ENCODE assay signal across 9 cellular contexts in genomic region chr16:25109643-25110042, GRCh38. TPM values are rescaled to one million over a fixed set of nuclear protein-coding genes. Genes with fewer than 3 reads are reported as not detected.
DNase-seq lines count a peak whose midpoint lies in the region; ATAC-seq lines count a peak whose summit lies in the region.
"Had no signal": no experiment of that assay in that cellular context is flagged by ENCODE, and none has a peak within 500 bp of the region (broad histone marks: within the 10 kb centered on the region; RNA-seq: fewer than 3 reads in every experiment).

No MANE protein-coding gene starts in this region.

- no peak overlapping the region for H3K27ac Mint-ChIP-seq in activated naive CD4-positive, alpha-beta T cell treated with anti-CD3 and anti-CD28 coated beads, Interleukin-2, amount 50 U/mL, for 72 hours

- ATAC-seq in left colon (peak; percentile 30), HG03378 (IDR thresholded peaks at IDR 0.05; ENCODE audit: unreplicated experiment) (no peak)
- no peak for ATAC-seq in activated naive CD4-positive, alpha-beta T cell treated with anti-CD3 and anti-CD28 coated beads, Interleukin-2, amount 50 U/mL, for 72 hours

- no peaks in the 10 kb centered on the region for H3K9me3 Mint-ChIP-seq in activated naive CD4-positive, alpha-beta T cell treated with anti-CD3 and anti-CD28 coated beads, Interleukin-2, amount 50 U/mL, for 72 hours

- DNase-seq in AG08396 (ENCODE audit: low spot score): peak; percentile 83
- peak; percentile 77 for DNase-seq in HT-29 (ENCODE audit: low spot score)
- DNase-seq in amniotic stem cell (lab: John Stamatoyannopoulos, UW): peak; percentile 67
- peak; percentile 66 to 81 for DNase-seq in left colon
- no peak for DNase-seq in NK-92 treated with Interleukin-12 subunit alpha and Interleukin-12 subunit beta, amount 100 ng/mL, for 24 hours (lab: John Stamatoyannopoulos, UW)
- DNase-seq in NCI-H187 treated with DMSO at 0.1 percent for 48 hours (lab: John Stamatoyannopoulos, UW): no peak
- no peak for DNase-seq in activated naive CD4-positive, alpha-beta T cell treated with anti-CD3 and anti-CD28 coated beads, Interleukin-2, amount 50 U/mL, for 72 hours (ENCODE audit: low spot score in 2 of 2)
- DNase-seq: NCI-H526 treated with DMSO at 0.1 percent for 48 hours had no signal

- peaks cover 7 to 34% of the 10 kb centered on the region in 2 donors for H3K36me3 Mint-ChIP-seq in activated naive CD4-positive, alpha-beta T cell treated with anti-CD3 and anti-CD28 coated beads, Interleukin-2, amount 50 U/mL, for 72 hours

- intact Hi-C loops in left colon (cut with DNase I, micrococcal nuclease): loop anchor here in 1 of 2 donors (10.0 kb wide), 1 partner anchor 45 kb away; no protein-coding TSS in a partner anchor

RNA-seq across cellular contexts. Expression of gene LCMT1, which starts 1.9 kb away (rescaled TPM):
- total RNA-seq in HT-29 (2014; rRNA removed; shearing (Covaris generic)): 24.1 and 26.0 TPM in 2 replicates
- total RNA-seq in left colon: 10 to 100 TPM; 43.8 to 55.8 TPM
- 10 to 100 TPM; 38.9 to 46.5 TPM for total RNA-seq in activated naive CD4-positive, alpha-beta T cell treated with anti-CD3 and anti-CD28 coated beads, Interleukin-2, amount 50 U/mL, for 72 hours

Comparison
In these comparisons a context has a peak if more than half of its experiments do, and no peak if none do; other contexts are left out.
1. DNase-seq: peak in AG08396 (single experiment), HT-29 (single experiment), amniotic stem cell (single experiment) and left colon (2 of 2); none in NK-92 treated with Interleukin-12 subunit alpha and Interleukin-12 subunit beta, amount 100 ng/mL, for 24 hours (single experiment), NCI-H187 treated with DMSO at 0.1 percent for 48 hours (single experiment) and activated naive CD4-positive, alpha-beta T cell treated with anti-CD3 and anti-CD28 coated beads, Interleukin-2, amount 50 U/mL, for 72 hours (0 of 2).